ENCODE assay signal across 32 cellular contexts in genomic region chr17:51992864-51993413, GRCh38.
"Had no signal": no experiment of that assay in that cellular context is flagged by ENCODE, and none has a peak within 500 bp of the region (broad histone marks: within the 10 kb centered on the region; RNA-seq: fewer than 3 reads in every experiment).

No MANE protein-coding gene starts in this region.

- H3K27me3 Mint-ChIP-seq: activated CD4-positive, alpha-beta memory T cell treated with anti-CD3 and anti-CD28 coated beads, Interleukin-2, amount 10 ng/mL, durations not matched to agents 7 days and 5 days; activated CD4-positive, alpha-beta T cell treated with anti-CD3 and anti-CD28 coated beads for 36 hours; activated CD4-positive, alpha-beta T cell treated with anti-CD3 and anti-CD28 coated beads, Interleukin-2, amount 10 ng/mL, durations not matched to agents 24 days and 14 days; activated naive CD4-positive, alpha-beta T cell treated with anti-CD3 and anti-CD28 coated beads, Interleukin-2, amount 10 ng/mL, durations not matched to agents 7 days and 5 days; activated naive CD8-positive, alpha-beta T cell treated with anti-CD3 and anti-CD28 coated beads, Interleukin-2, amount 10 ng/mL, durations not matched to agents 7 days and 5 days; activated T-cell treated with anti-CD3 and anti-CD28 coated beads, Interleukin-2, amount 50 U/mL, for 24 hours; dendritic cell treated with granulocyte-macrophage colony-stimulating factor and Interleukin-4, amounts not matched to agents 40 ng/mL and 50 ng/mL, for 4 days had no signal

- H3K9me3 ChIP-seq: ascending aorta, breast epithelium, esophagus muscularis mucosa, gastrocnemius medialis had no signal

- H3K4me1 ChIP-seq: ascending aorta, breast epithelium, esophagus muscularis mucosa, gastrocnemius medialis, heart left ventricle had no signal

- ATAC-seq: activated CD4-positive, alpha-beta T cell treated with anti-CD3 and anti-CD28 coated beads for 36 hours; activated naive CD4-positive, alpha-beta T cell treated with anti-CD3 and anti-CD28 coated beads, Interleukin-2, amount 50 U/mL, for 72 hours; activated T-cell treated with anti-CD3 and anti-CD28 coated beads, Interleukin-2, amount 50 U/mL, for 72 hours; foreskin keratinocyte; gastrocnemius medialis; heart left ventricle had no signal

- H3K27ac Mint-ChIP-seq: activated CD4-positive, alpha-beta memory T cell treated with anti-CD3 and anti-CD28 coated beads, Interleukin-2, amount 10 ng/mL, durations not matched to agents 7 days and 5 days; activated CD4-positive, alpha-beta T cell treated with anti-CD3 and anti-CD28 coated beads for 36 hours; activated CD4-positive, alpha-beta T cell treated with anti-CD3 and anti-CD28 coated beads, Interleukin-2, amount 10 ng/mL, durations not matched to agents 24 days and 14 days; activated naive CD4-positive, alpha-beta T cell treated with anti-CD3 and anti-CD28 coated beads, Interleukin-2, amount 10 ng/mL, durations not matched to agents 7 days and 5 days; activated naive CD4-positive, alpha-beta T cell treated with anti-CD3 and anti-CD28 coated beads, Interleukin-2, amount 50 U/mL, for 72 hours; activated naive CD8-positive, alpha-beta T cell treated with anti-CD3 and anti-CD28 coated beads, Interleukin-2, amount 10 ng/mL, durations not matched to agents 7 days and 5 days; activated T-cell treated with anti-CD3 and anti-CD28 coated beads, Interleukin-2, amount 50 U/mL, for 24 hours; activated T-cell treated with anti-CD3 and anti-CD28 coated beads, Interleukin-2, amount 50 U/mL, for 72 hours; brain; dendritic cell treated with granulocyte-macrophage colony-stimulating factor and Interleukin-4, amounts not matched to agents 40 ng/mL and 50 ng/mL, for 4 days; endodermal cell had no signal

- H3K27ac ChIP-seq: ascending aorta, breast epithelium, cardiac muscle cell, coronary artery, dorsolateral prefrontal cortex, esophagus muscularis mucosa, foreskin keratinocyte, gastrocnemius medialis, heart left ventricle had no signal

- H3K4me3 ChIP-seq: ascending aorta, breast epithelium, cardiac muscle cell, coronary artery, dorsolateral prefrontal cortex, esophagus muscularis mucosa, gastrocnemius medialis, heart left ventricle had no signal

- H3K4me3 Mint-ChIP-seq: activated CD4-positive, alpha-beta memory T cell treated with anti-CD3 and anti-CD28 coated beads, Interleukin-2, amount 10 ng/mL, durations not matched to agents 7 days and 5 days; activated CD4-positive, alpha-beta T cell treated with anti-CD3 and anti-CD28 coated beads for 36 hours; activated CD4-positive, alpha-beta T cell treated with anti-CD3 and anti-CD28 coated beads, Interleukin-2, amount 10 ng/mL, durations not matched to agents 24 days and 14 days; activated naive CD4-positive, alpha-beta T cell treated with anti-CD3 and anti-CD28 coated beads, Interleukin-2, amount 10 ng/mL, durations not matched to agents 7 days and 5 days; activated naive CD8-positive, alpha-beta T cell treated with anti-CD3 and anti-CD28 coated beads, Interleukin-2, amount 10 ng/mL, durations not matched to agents 7 days and 5 days; activated T-cell treated with anti-CD3 and anti-CD28 coated beads, Interleukin-2, amount 50 U/mL, for 24 hours; activated T-cell treated with anti-CD3 and anti-CD28 coated beads, Interleukin-2, amount 50 U/mL, for 72 hours; brain; dendritic cell treated with granulocyte-macrophage colony-stimulating factor and Interleukin-4, amounts not matched to agents 40 ng/mL and 50 ng/mL, for 4 days; endodermal cell had no signal

- H3K27me3 ChIP-seq: ascending aorta, breast epithelium, cardiac muscle cell, dorsolateral prefrontal cortex, esophagus muscularis mucosa, foreskin keratinocyte, gastrocnemius medialis, heart left ventricle had no signal

- H3K4me1 Mint-ChIP-seq: activated CD4-positive, alpha-beta memory T cell treated with anti-CD3 and anti-CD28 coated beads, Interleukin-2, amount 10 ng/mL, durations not matched to agents 7 days and 5 days; activated CD4-positive, alpha-beta T cell treated with anti-CD3 and anti-CD28 coated beads for 36 hours; activated CD4-positive, alpha-beta T cell treated with anti-CD3 and anti-CD28 coated beads, Interleukin-2, amount 10 ng/mL, durations not matched to agents 24 days and 14 days; activated naive CD4-positive, alpha-beta T cell treated with anti-CD3 and anti-CD28 coated beads, Interleukin-2, amount 10 ng/mL, durations not matched to agents 7 days and 5 days; activated naive CD8-positive, alpha-beta T cell treated with anti-CD3 and anti-CD28 coated beads, Interleukin-2, amount 10 ng/mL, durations not matched to agents 7 days and 5 days; brain; endodermal cell had no signal

- H3K36me3 ChIP-seq: ascending aorta, breast epithelium, cardiac muscle cell, esophagus muscularis mucosa, gastrocnemius medialis, heart left ventricle had no signal

- H3K9me3 Mint-ChIP-seq: activated CD4-positive, alpha-beta memory T cell treated with anti-CD3 and anti-CD28 coated beads, Interleukin-2, amount 10 ng/mL, durations not matched to agents 7 days and 5 days; activated CD4-positive, alpha-beta T cell treated with anti-CD3 and anti-CD28 coated beads, Interleukin-2, amount 10 ng/mL, durations not matched to agents 24 days and 14 days; activated naive CD4-positive, alpha-beta T cell treated with anti-CD3 and anti-CD28 coated beads, Interleukin-2, amount 10 ng/mL, durations not matched to agents 7 days and 5 days; activated naive CD8-positive, alpha-beta T cell treated with anti-CD3 and anti-CD28 coated beads, Interleukin-2, amount 10 ng/mL, durations not matched to agents 7 days and 5 days; activated T-cell treated with anti-CD3 and anti-CD28 coated beads, Interleukin-2, amount 50 U/mL, for 24 hours; dendritic cell treated with granulocyte-macrophage colony-stimulating factor and Interleukin-4, amounts not matched to agents 40 ng/mL and 50 ng/mL, for 4 days; endodermal cell had no signal

- DNase-seq: activated CD4-positive, alpha-beta memory T cell treated with anti-CD3 and anti-CD28 coated beads, Interleukin-2, amount 10 ng/mL, durations not matched to agents 7 days and 5 days; activated CD4-positive, alpha-beta T cell treated with anti-CD3 and anti-CD28 coated beads for 36 hours; activated CD4-positive, alpha-beta T cell treated with anti-CD3 and anti-CD28 coated beads, Interleukin-2, amount 10 ng/mL, durations not matched to agents 24 days and 14 days; activated CD4-positive, alpha-beta T cell treated with anti-CD3 and anti-CD28 coated beads, Interleukin-2, amount 50 U/mL, for 4 hours; activated CD4-positive, CD25-positive, alpha-beta regulatory T cell; activated CD4-positive, CD25-positive, alpha-beta regulatory T cell treated with anti-CD3 and anti-CD28 coated beads, Interleukin-2, amount 50 U/mL, for 72 hours; activated CD8-positive, alpha-beta memory T cell treated with anti-CD3 and anti-CD28 coated beads, Interleukin-2, amount 50 U/mL, for 48 hours; activated gamma-delta T cell; activated naive CD4-positive, alpha-beta T cell; activated naive CD4-positive, alpha-beta T cell treated with anti-CD3 and anti-CD28 coated beads, Interleukin-2, amount 10 ng/mL, durations not matched to agents 7 days and 5 days; activated naive CD8-positive, alpha-beta T cell treated with anti-CD3 and anti-CD28 coated beads, Interleukin-2, amount 10 ng/mL, durations not matched to agents 7 days and 5 days; activated T-cell treated with anti-CD3 and anti-CD28 coated beads for 4 hours; activated T-cell treated with anti-CD3 and anti-CD28 coated beads, Interleukin-2, amount 50 U/mL, for 24 hours; activated T-cell treated with anti-CD3 and anti-CD28 coated beads, Interleukin-2, amount 50 U/mL, for 72 hours; central memory CD4-positive, alpha-beta T cell; dorsolateral prefrontal cortex; effector memory CD4-positive, alpha-beta T cell; endodermal cell; erythroblast; foreskin keratinocyte; gastrocnemius medialis; glutamatergic neuron; heart left ventricle; hypothalamus had no signal

- H3K36me3 Mint-ChIP-seq: activated naive CD4-positive, alpha-beta T cell treated with anti-CD3 and anti-CD28 coated beads, Interleukin-2, amount 10 ng/mL, durations not matched to agents 7 days and 5 days; activated naive CD4-positive, alpha-beta T cell treated with anti-CD3 and anti-CD28 coated beads, Interleukin-2, amount 50 U/mL, for 72 hours; activated naive CD8-positive, alpha-beta T cell treated with anti-CD3 and anti-CD28 coated beads, Interleukin-2, amount 10 ng/mL, durations not matched to agents 7 days and 5 days; brain had no signal
